Comparison of ENCODE assay signal across 8 cellular contexts in the genomic region with DNA sequence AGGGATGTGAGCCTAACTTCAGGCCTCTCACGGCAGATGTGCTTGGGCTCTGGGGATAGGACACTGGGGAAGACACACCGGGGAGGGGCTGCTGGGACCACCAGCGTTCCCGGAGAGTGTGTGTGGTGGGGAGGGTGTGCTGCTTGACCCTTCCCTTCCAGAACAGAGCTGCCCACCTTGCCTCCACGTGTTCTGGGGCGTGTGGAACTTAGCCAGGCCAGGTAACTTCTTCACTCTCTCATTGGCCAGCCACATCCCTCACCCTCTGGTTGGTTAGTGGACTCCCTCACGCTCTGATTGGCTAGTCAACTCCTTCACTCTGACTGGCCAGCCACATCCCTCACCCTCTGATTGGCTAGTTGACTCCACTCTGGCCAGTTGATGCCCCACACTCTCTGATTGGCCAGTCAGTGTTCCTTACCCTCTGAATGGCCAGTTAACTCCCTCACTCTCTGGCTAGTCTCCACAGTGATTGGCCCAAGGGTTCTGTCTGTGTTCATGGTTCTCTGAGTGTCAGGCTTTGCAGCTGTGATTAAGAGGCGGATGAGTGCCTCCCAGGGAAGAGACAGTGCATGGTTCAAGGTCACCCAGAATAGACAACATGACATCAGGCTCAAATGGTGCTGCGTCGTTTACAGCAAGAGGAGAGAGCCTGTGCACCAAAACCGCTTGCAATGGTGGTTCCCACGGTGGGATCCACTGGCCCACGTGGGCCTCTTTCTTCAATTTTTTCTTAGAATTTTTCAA. TPM values are rescaled to one million over a fixed set of nuclear protein-coding genes. Genes with fewer than 3 reads are reported as not detected.
DNase-seq lines count a peak whose midpoint lies in the region; ATAC-seq and TF ChIP-seq lines count a peak whose summit lies in the region.

No MANE protein-coding gene starts in this region.

- H3K9me3 Mint-ChIP-seq in glutamatergic neuron (ENCODE audit: unreplicated experiment), result peaks cover 4% of the 10 kb centered on the region

- H3K27ac Mint-ChIP-seq in glutamatergic neuron (ENCODE audit: unreplicated experiment), result no peak overlapping the region

- intact Hi-C loops in upper lobe of right lung (cut with DNase I), result no loop called here
- intact Hi-C loops in stomach (cut with DNase I; ENCODE audit: low total_unique reads), result no loop called here

- H3K36me3 Mint-ChIP-seq in glutamatergic neuron (ENCODE audit: unreplicated experiment), result no peaks in the 10 kb centered on the region

- no peaks in the 10 kb centered on the region for H3K36me3 ChIP-seq in upper lobe of right lung
- no peaks in the 10 kb centered on the region for H3K36me3 ChIP-seq in stomach

- TF ChIP-seq CTCF in 22Rv1 (IDR thresholded peaks at IDR 0.05) (no peak), GM13977 (IDR thresholded peaks at IDR 0.05; ENCODE audit: extremely low read depth, insufficient read depth, missing control alignments) (no peak), upper lobe of right lung (IDR thresholded peaks at IDR 0.05) (no peak), stomach (IDR thresholded peaks at IDR 0.05) (no peak), glutamatergic neuron (IDR thresholded peaks at IDR 0.05; ENCODE audit: partially characterized antibody, unreplicated experiment) (no peak)

- peaks cover 5% of the 10 kb centered on the region for H3K4me1 Mint-ChIP-seq in glutamatergic neuron (ENCODE audit: low read depth, unreplicated experiment)

- no peak for ATAC-seq in upper lobe of right lung
- no peak for ATAC-seq in GM21737 (IDR thresholded peaks at IDR 0.05; ENCODE audit: unreplicated experiment)

- H3K4me1 ChIP-seq in upper lobe of right lung (no peaks in the 10 kb centered on the region), stomach (peaks cover 0 to 7% (median 2%) of the 10 kb centered on the region in 4 donors)

- peaks cover 3% of the 10 kb centered on the region for H3K27me3 Mint-ChIP-seq in glutamatergic neuron (ENCODE audit: unreplicated experiment)

- H3K4me3 ChIP-seq in upper lobe of right lung, result no peak overlapping the region
- H3K4me3 ChIP-seq in stomach, result no peak overlapping the region

- TF ChIP-seq POLR2A in stomach (IDR thresholded peaks at IDR 0.05), result no peak

- H3K4me3 Mint-ChIP-seq in glutamatergic neuron (ENCODE audit: unreplicated experiment), result no peak overlapping the region

- in situ Hi-C loops in GM13977 (cut with MboI; ENCODE audit: low pct_unique_long_range_greater_than_20kb, low sequenced_read_pairs, unreplicated experiment), result no loop called here

- 79 to 96% (median 83%) methylated on average over 11 to 13 of the region's 13 CpGs for WGBS in stomach, 5 donors

- H3K9me3 ChIP-seq in upper lobe of right lung, result no peaks in the 10 kb centered on the region
- H3K9me3 ChIP-seq in stomach, result no peaks in the 10 kb centered on the region

- DNase-seq in GM13977 (ENCODE audit: low spot score) (peak; percentile 59), SHP77 (lab: John Stamatoyannopoulos, UW) (peak; percentile 100), globus pallidus (ENCODE audit: low spot score) (peak; percentile 98), upper lobe of right lung (no peak), stomach (no peak), glutamatergic neuron (no peak)

- H3K27me3 ChIP-seq in upper lobe of right lung, result no peaks in the 10 kb centered on the region
- H3K27me3 ChIP-seq in stomach, result no peaks in the 10 kb centered on the region

- H3K27ac ChIP-seq in 22Rv1 (peak overlapping the region; percentile 20; the same call in 1 of the 2 replicates), upper lobe of right lung (no peak overlapping the region), stomach (no peak overlapping the region)

- TF ChIP-seq EP300 in stomach (IDR thresholded peaks at IDR 0.05), result no peak

RNA-seq across cellular contexts. Expression of gene TMEM235, which starts 10.0 kb away (rescaled TPM):
- total RNA-seq in upper lobe of right lung, result not detected
- total RNA-seq in stomach, result not detected
- polyA plus RNA-seq in stomach, result not detected
- not detected for total RNA-seq in glutamatergic neuron (ENCODE audit: unreplicated experiment)

RNA-seq across cellular contexts. Expression of gene BIRC5, which starts 27.4 kb away (rescaled TPM):
- total RNA-seq in upper lobe of right lung (1.1 TPM), stomach (10 to 100 TPM in 1 of 5 donors, 1 to 10 TPM in 3, not detected in 1; 3.9 to 10.5 (median 5.4) TPM), glutamatergic neuron (ENCODE audit: unreplicated experiment) (14.5 TPM)
- polyA plus RNA-seq in stomach, result 10 to 100 TPM in 2 of 3 donors, 1 to 10 TPM in 1; 3.4 to 10.3 (median 10.1) TPM

RNA-seq across cellular contexts. Expression of gene AFMID, which starts 54.3 kb away (rescaled TPM):
- total RNA-seq in upper lobe of right lung (32.5 TPM), stomach (100 to 1,000 TPM in 3 of 5 donors, 10 to 100 TPM in 2; 29.6 to 189 (median 109) TPM), glutamatergic neuron (ENCODE audit: unreplicated experiment) (29.9 TPM)
- 10 to 100 TPM; 25.7 to 39.7 (median 27.2) TPM for polyA plus RNA-seq in stomach

RNA-seq across cellular contexts. Expression of gene TK1, which starts 54.6 kb away (rescaled TPM):
- total RNA-seq in upper lobe of right lung (3.3 TPM), stomach (10 to 100 TPM in 4 of 5 donors, 1 to 10 TPM in 1; 4.5 to 35.6 (median 17.8) TPM), glutamatergic neuron (ENCODE audit: unreplicated experiment) (2.5 TPM)
- polyA plus RNA-seq in stomach, result 10 to 100 TPM in 2 of 3 donors, 1 to 10 TPM in 1; 8.7 to 38.1 (median 17.7) TPM

Comparison
In these comparisons a context has a peak if more than half of its experiments do, and no peak if none do; other contexts are left out.
1. DNase-seq: peak in GM13977 (single experiment), SHP77 (2 of 2) and globus pallidus (single experiment); none in upper lobe of right lung (single experiment), stomach (single experiment) and glutamatergic neuron (single experiment).